Comparison of ENCODE assay signal across 1 cellular context in the genomic region with DNA sequence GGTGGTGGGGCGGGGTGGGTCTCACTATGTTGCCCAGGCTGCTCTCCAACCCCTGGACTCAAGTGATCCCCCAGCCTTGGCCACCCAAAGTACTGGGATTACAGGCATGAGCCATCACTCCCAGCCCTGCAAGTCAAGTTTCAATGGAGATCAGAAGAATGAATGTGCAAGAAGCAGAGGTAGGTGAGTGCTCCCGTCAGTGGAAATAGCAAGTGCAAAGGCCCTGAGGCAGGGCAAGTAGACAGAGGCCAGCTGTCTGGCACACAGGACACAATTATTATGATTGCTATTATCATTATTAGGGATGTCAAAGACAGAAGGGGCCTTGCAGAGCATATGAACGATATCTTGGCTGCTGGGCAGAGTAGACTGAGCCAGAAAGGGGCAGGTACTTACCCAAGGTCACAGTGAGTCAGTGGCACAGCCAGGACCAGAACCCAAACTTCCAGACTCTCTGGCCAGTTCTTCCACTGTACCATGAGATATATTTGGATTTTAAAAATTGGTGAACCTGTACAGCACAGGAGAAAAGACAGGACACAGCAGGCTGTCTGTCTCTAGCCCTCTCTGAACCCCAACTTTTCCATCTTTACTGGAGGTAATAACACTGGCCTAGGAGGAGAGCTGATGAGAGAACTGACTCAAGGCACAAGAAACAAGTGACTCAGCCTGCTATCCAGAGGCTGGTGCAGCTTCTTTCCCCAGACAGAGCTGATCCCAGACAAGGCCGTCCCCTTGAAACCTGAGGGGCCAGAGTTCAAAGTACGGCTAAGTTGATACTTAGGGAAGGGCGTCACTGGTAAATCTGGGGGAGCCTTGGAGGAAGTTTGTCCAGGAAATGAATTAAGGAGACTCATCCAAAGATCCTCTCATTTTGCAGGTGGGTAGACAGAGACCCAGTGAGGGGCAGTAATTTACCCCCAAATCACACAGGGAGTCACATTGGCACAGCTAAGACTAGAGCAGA.
TF ChIP-seq lines count a peak whose summit lies in the region.

No MANE protein-coding gene starts in this region.

TF ChIP-seq in IMR-90, 13 proteins besides CTCF, POLR2A, EP300 and RAD21 (continued from another document):
- TF ChIP-seq, protein P1, sequence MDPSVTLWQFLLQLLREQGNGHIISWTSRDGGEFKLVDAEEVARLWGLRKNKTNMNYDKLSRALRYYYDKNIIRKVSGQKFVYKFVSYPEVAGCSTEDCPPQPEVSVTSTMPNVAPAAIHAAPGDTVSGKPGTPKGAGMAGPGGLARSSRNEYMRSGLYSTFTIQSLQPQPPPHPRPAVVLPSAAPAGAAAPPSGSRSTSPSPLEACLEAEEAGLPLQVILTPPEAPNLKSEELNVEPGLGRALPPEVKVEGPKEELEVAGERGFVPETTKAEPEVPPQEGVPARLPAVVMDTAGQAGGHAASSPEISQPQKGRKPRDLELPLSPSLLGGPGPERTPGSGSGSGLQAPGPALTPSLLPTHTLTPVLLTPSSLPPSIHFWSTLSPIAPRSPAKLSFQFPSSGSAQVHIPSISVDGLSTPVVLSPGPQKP (IDR thresholded peaks at IDR 0.05; ENCODE audit: borderline replicate concordance, low read depth, low read length) = no peak
- no peak for TF ChIP-seq SMC3 (IDR thresholded peaks at IDR 0.05; ENCODE audit: low read depth, low read length)
- TF ChIP-seq RFX5 (IDR thresholded peaks at IDR 0.05; ENCODE audit: low read depth, low read length) = no peak
- TF ChIP-seq RCOR1 (IDR thresholded peaks at IDR 0.05; ENCODE audit: insufficient replicate concordance, low read length) = no peak
- no peak for TF ChIP-seq CHD1 (IDR thresholded peaks at IDR 0.05; ENCODE audit: low read depth, low read length)
- TF ChIP-seq USF2 (IDR thresholded peaks at IDR 0.05; ENCODE audit: low read depth, low read length) = no peak
- no peak for TF ChIP-seq CEBPB (IDR thresholded peaks at IDR 0.05; ENCODE audit: low read depth, low read length)
- TF ChIP-seq FOS (IDR thresholded peaks at IDR 0.05; ENCODE audit: low read depth, low read length) = no peak
TF ChIP-seq in IMR-90: peak in this region for 0.
